ENCODE assay signal across 1 cellular context in genomic region chr17:32006957-32007462, GRCh38.
TF ChIP-seq lines count a peak whose summit lies in the region.

LRRC37B (plus strand) TSS chr17:32007383; CDS start chr17:32021393, 14,010 bp downstream.

TF ChIP-seq in A549, 52 proteins besides CTCF, POLR2A, EP300 and RAD21 (continued from another document):
- no peak for TF ChIP-seq BCL3 (IDR thresholded peaks at IDR 0.05)
- TF ChIP-seq ELK1 (IDR thresholded peaks at IDR 0.05; ENCODE audit: low read depth, low read length) = no peak
- TF ChIP-seq RARB (CRISPR knock-in tag; IDR thresholded peaks at IDR 0.05) = no peak
- TF ChIP-seq JUN (IDR thresholded peaks at IDR 0.05) = no peak; a peak in 3 of 5 replicates
- TF ChIP-seq MYC (IDR thresholded peaks at IDR 0.05; ENCODE audit: borderline replicate concordance, low read length) = peak; percentile 50; the same call in 1 of the 2 replicates
- TF ChIP-seq RCOR1 (IDR thresholded peaks at IDR 0.05; ENCODE audit: low read depth, low read length) = no peak
- TF ChIP-seq FOSL2 (IDR thresholded peaks at IDR 0.05) = no peak
- TF ChIP-seq FOSL2 (CRISPR knock-in tag; IDR thresholded peaks at IDR 0.05) = no peak
- no peak for TF ChIP-seq ZFP36 (IDR thresholded peaks at IDR 0.05; ENCODE audit: borderline replicate concordance, partially characterized antibody)
- TF ChIP-seq ATOH8 (CRISPR knock-in tag; IDR thresholded peaks at IDR 0.05; ENCODE audit: low read depth) = no peak
- TF ChIP-seq GATA3 (IDR thresholded peaks at IDR 0.05; ENCODE audit: borderline replicate concordance) = no peak
- 0 out of 2 replicates have a peak, but pooled peaks have one; percentile 41 for TF ChIP-seq HOXB5 (CRISPR knock-in tag; IDR thresholded peaks at IDR 0.05)
- TF ChIP-seq HMGXB4 (CRISPR knock-in tag; IDR thresholded peaks at IDR 0.05; ENCODE audit: borderline replicate concordance) = peak; percentile 60; the same call in 1 of the 2 replicates
- TF ChIP-seq NR3C1 (IDR thresholded peaks at IDR 0.05) = no peak
- TF ChIP-seq E2F6 (IDR thresholded peaks at IDR 0.05; ENCODE audit: borderline replicate concordance, low read depth) = peak; percentile 72
- no peak for TF ChIP-seq ZC3H11A (IDR thresholded peaks at IDR 0.05)
- TF ChIP-seq HOXB13 (CRISPR knock-in tag; IDR thresholded peaks at IDR 0.05; ENCODE audit: low read depth) = no peak
TF ChIP-seq in A549: peak in this region for 10.
